In the genomic region with DNA sequence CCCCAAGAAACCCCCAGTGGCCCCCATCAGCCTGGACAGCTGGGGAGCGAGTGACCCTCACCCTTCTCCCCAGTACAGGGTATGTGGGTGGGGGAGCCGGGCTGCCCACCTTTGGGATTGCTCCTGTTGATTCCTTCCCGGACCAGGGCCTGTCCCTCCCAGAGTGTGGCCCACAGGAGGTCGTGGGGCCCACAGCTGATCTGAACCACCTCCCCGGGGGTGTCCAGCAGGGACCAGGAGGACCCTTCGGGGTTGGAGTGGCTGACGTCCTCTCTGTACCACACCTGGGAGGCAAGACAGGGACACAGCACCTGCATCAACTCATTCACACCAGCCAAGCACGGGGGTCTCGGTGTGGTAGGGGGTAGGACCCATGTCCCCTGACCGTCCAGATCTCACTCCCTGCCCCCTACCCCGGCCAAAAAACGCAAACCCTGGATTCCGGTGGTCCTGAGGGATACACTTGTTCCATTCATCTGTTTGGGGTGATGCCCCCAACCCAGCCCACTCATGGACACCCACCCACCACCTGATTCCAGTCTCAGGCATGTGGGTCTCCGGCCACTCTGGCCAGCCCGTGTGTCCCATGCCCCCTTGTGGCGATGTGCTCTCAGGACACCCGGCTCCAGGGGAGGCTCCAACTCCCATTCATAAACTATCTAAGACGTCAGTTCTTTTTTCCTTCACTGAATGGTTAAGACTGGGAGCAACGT, we compare ENCODE assay signal across 9 cellular contexts. TPM values are rescaled to one million over a fixed set of nuclear protein-coding genes. Genes with fewer than 3 reads are reported as not detected.
DNase-seq lines count a peak whose midpoint lies in the region; ATAC-seq and TF ChIP-seq lines count a peak whose summit lies in the region.
"Had no signal": no experiment of that assay in that cellular context is flagged by ENCODE, and none has a peak within 500 bp of the region (broad histone marks: within the 10 kb centered on the region; RNA-seq: fewer than 3 reads in every experiment).

No MANE protein-coding gene starts in this region.

- no peak overlapping the region for H3K27ac ChIP-seq in 22Rv1

- ATAC-seq in WTC11, result peak; percentile 89

- POLR2A ChIA-PET in WTC11 (lab: Charles Lee), result no interaction called here

- H3K9me3 Mint-ChIP-seq in WTC11 (no peaks in the 10 kb centered on the region), immature natural killer cell (no peaks in the 10 kb centered on the region)
- H3K9me3 Mint-ChIP-seq: dendritic cell treated with granulocyte-macrophage colony-stimulating factor and Interleukin-4, amounts not matched to agents 40 ng/mL and 50 ng/mL, for 4 days had no signal

- CTCF ChIA-PET in WTC11 (lab: Charles Lee), result interaction anchor here (1.1 to 1.6 kb wide), 2 partner anchors 10 to 219 kb away, joined by 3 to 6 read pairs; no protein-coding TSS in a partner anchor

- H3K36me3 Mint-ChIP-seq in WTC11 (no peaks in the 10 kb centered on the region), immature natural killer cell (peaks cover 3 to 11% (median 5%) of the 10 kb centered on the region in 3 donors)

- no peak overlapping the region for H3K4me3 Mint-ChIP-seq in WTC11
- H3K4me3 Mint-ChIP-seq in immature natural killer cell, result no peak overlapping the region
- H3K4me3 Mint-ChIP-seq: dendritic cell treated with granulocyte-macrophage colony-stimulating factor and Interleukin-4, amounts not matched to agents 40 ng/mL and 50 ng/mL, for 4 days had no signal

- no peaks in the 10 kb centered on the region for H3K4me1 Mint-ChIP-seq in WTC11
- H3K4me1 Mint-ChIP-seq in immature natural killer cell, result no peaks in the 10 kb centered on the region

- TF ChIP-seq CTCF in 22Rv1 (IDR thresholded peaks at IDR 0.05) (peak; percentile 93), WTC11 (IDR thresholded peaks at IDR 0.05) (peak; percentile 71; the same call in 1 of the 2 replicates)

- no peaks in the 10 kb centered on the region for H3K27me3 Mint-ChIP-seq in WTC11 (ENCODE audit: low read depth)
- peaks cover 0 to 3% (median 0%) of the 10 kb centered on the region in 3 donors for H3K27me3 Mint-ChIP-seq in immature natural killer cell (ENCODE audit: low read depth in 3 of 3)
- H3K27me3 Mint-ChIP-seq: dendritic cell treated with granulocyte-macrophage colony-stimulating factor and Interleukin-4, amounts not matched to agents 40 ng/mL and 50 ng/mL, for 4 days had no signal

- DNase-seq in ELF-1 (ENCODE audit: low read depth, low spot score) (peak; percentile 69), HT-29 (ENCODE audit: low spot score) (peak; percentile 73), WTC11 (ENCODE audit: low spot score) (peak; percentile 76), germinal center (ENCODE audit: low spot score) (peak; percentile 57), retina (peak; percentile 39), cortex of kidney (lab: John Stamatoyannopoulos, UW) (no peak), immature natural killer cell (no peak)

- H3K27ac Mint-ChIP-seq in WTC11, result no peak overlapping the region
- peak overlapping the region in 2 of 6 donors; percentile 11 to 57 for H3K27ac Mint-ChIP-seq in immature natural killer cell
- H3K27ac Mint-ChIP-seq: dendritic cell treated with granulocyte-macrophage colony-stimulating factor and Interleukin-4, amounts not matched to agents 40 ng/mL and 50 ng/mL, for 4 days had no signal

TF ChIP-seq in WTC11, 78 proteins besides CTCF, POLR2A, EP300 and RAD21:
- no peak for TF ChIP-seq EMX1 (CRISPR knock-in tag; IDR thresholded peaks at IDR 0.05)
- TF ChIP-seq, protein P1, sequence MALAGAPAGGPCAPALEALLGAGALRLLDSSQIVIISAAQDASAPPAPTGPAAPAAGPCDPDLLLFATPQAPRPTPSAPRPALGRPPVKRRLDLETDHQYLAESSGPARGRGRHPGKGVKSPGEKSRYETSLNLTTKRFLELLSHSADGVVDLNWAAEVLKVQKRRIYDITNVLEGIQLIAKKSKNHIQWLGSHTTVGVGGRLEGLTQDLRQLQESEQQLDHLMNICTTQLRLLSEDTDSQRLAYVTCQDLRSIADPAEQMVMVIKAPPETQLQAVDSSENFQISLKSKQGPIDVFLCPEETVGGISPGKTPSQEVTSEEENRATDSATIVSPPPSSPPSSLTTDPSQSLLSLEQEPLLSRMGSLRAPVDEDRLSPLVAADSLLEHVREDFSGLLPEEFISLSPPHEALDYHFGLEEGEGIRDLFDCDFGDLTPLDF (CRISPR knock-in tag; IDR thresholded peaks at IDR 0.05), result 0 out of 2 replicates have a peak, but pooled peaks have one; percentile 19
- TF ChIP-seq, protein P2, sequence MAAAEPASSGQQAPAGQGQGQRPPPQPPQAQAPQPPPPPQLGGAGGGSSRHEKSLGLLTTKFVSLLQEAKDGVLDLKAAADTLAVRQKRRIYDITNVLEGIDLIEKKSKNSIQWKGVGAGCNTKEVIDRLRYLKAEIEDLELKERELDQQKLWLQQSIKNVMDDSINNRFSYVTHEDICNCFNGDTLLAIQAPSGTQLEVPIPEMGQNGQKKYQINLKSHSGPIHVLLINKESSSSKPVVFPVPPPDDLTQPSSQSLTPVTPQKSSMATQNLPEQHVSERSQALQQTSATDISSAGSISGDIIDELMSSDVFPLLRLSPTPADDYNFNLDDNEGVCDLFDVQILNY (CRISPR knock-in tag; IDR thresholded peaks at IDR 0.05), result no peak
- no peak for TF ChIP-seq TEAD4 (CRISPR knock-in tag; IDR thresholded peaks at IDR 0.05)

RNA-seq across cellular contexts. Expression of a gene that starts 10.9 kb away (rescaled TPM):
- total RNA-seq in HT-29 (2014; rRNA removed; shearing (Covaris generic)), result 36.2 and 47.6 TPM in 2 replicates
- 17.6 to 21.5 TPM (median 18.4 TPM) in 3 replicates for total RNA-seq in WTC11 (2021)
- polyA plus RNA-seq in immature natural killer cell, result 10 to 100 TPM in 1 of 3 donors, 1 to 10 TPM in 2; 5.2 to 12.3 (median 6.7) TPM

RNA-seq across cellular contexts. Expression of a gene that starts 29.9 kb away (rescaled TPM):
- total RNA-seq in HT-29 (2014; rRNA removed; shearing (Covaris generic)), result 16.2 and 21.8 TPM in 2 replicates
- total RNA-seq in WTC11 (2021), result 2.7 to 3.3 TPM (median 2.8 TPM) in 3 replicates
- not detected for polyA plus RNA-seq in immature natural killer cell

RNA-seq across cellular contexts. Expression of a gene that starts 40.4 kb away (rescaled TPM):
- 206 and 239 TPM in 2 replicates for total RNA-seq in HT-29 (2014; rRNA removed; shearing (Covaris generic))
- 108 to 112 TPM (median 110 TPM) in 3 replicates for total RNA-seq in WTC11 (2021)
- polyA plus RNA-seq in immature natural killer cell, result 10 to 100 TPM; 15.8 to 18.3 (median 17.2) TPM

Comparison
In these comparisons a context has a peak if more than half of its experiments do, and no peak if none do; other contexts are left out.
1. DNase-seq: peak in ELF-1 (single experiment), HT-29 (single experiment), WTC11 (single experiment), germinal center (single experiment) and retina (single experiment); none in cortex of kidney (single experiment) and immature natural killer cell (0 of 3).